In genomic region chr12:112013601-112014402, GRCh38 we compare ENCODE assay signal across 8 cellular contexts. TPM values are rescaled to one million over a fixed set of nuclear protein-coding genes. Genes with fewer than 3 reads are reported as not detected.
A peak's percentile ranks its signal among the peaks of the same experiment; 100 is the strongest.
DNase-seq lines count a peak whose midpoint lies in the region; ATAC-seq and TF ChIP-seq lines count a peak whose summit lies in the region.

No MANE protein-coding gene starts in this region.

- intact Hi-C loops in dorsolateral prefrontal cortex (cut with DNase I) (loop anchor here (2.0 to 10.0 kb wide), 7 partner anchors 111 to 371 kb away; partner anchors contain the start of genes HECTD4 (in 2 of the 2), MAPKAPK5 (in 2 of the 2), ACAD10 (in 1 of the 2) and BRAP (in 1 of the 2)), lower lobe of right lung (cut with DNase I) (no loop called here)

- peaks cover 23% of the 10 kb centered on the region for H3K36me3 ChIP-seq in lower lobe of right lung

- H3K27ac ChIP-seq in dorsolateral prefrontal cortex: peak overlapping the region; percentile 54 to 99 (median 94)
- H3K27ac ChIP-seq in lower lobe of right lung: peak overlapping the region; percentile 91

- no peaks in the 10 kb centered on the region for H3K9me3 ChIP-seq in lower lobe of right lung

- peak in 8 of 56 donors; percentile 1 to 22 (median 6) for TF ChIP-seq CTCF in dorsolateral prefrontal cortex (IDR thresholded peaks at IDR 0.05 in 54 of 56, conservative IDR thresholded peaks at IDR 0.05 in 2 of 56; ENCODE audit: low read depth in 1 of 56, partially characterized antibody in 56 of 56)
- no peak for TF ChIP-seq CTCF in lower lobe of right lung (IDR thresholded peaks at IDR 0.05)

- ATAC-seq in HG03196 (IDR thresholded peaks at IDR 0.05; ENCODE audit: unreplicated experiment) (peak; percentile 26), lower lobe of right lung (peak; percentile 64 to 69)

- H3K27me3 ChIP-seq in dorsolateral prefrontal cortex (no peaks in the 10 kb centered on the region), lower lobe of right lung (ENCODE audit: low read depth) (no peaks in the 10 kb centered on the region)

- H3K4me3 ChIP-seq in dorsolateral prefrontal cortex (peak overlapping the region; percentile 50 to 100 (median 95)), lower lobe of right lung (peak overlapping the region; percentile 95)

- DNase-seq in NCI-H187 (lab: John Stamatoyannopoulos, UW) (peak; percentile 54 to 60), NCI-H187 treated with DMSO at 0.1 percent for 48 hours (lab: John Stamatoyannopoulos, UW) (no peak), NCI-H510A treated with DMSO at 0.1 percent for 48 hours (lab: John Stamatoyannopoulos, UW) (peak; percentile 85), dorsolateral prefrontal cortex (peak; percentile 31 to 79 (median 58)), lower lobe of right lung (peak; percentile 81)
- peak; percentile 68 for DNase-seq in activated CD4-positive, alpha-beta T cell treated with anti-CD3 and anti-CD28 coated beads, Interleukin-2, amount 50 U/mL, for 1 hour
- peak; percentile 31 to 56 (median 47) for DNase-seq in stimulated activated CD4-positive, alpha-beta T cell treated with anti-CD3 and anti-CD28 coated beads, TNF-alpha, amount 100 ng/mL, for 4 hours (ENCODE audit: low read depth in 3 of 3)

- peaks cover 38% of the 10 kb centered on the region for H3K4me1 ChIP-seq in lower lobe of right lung

RNA-seq across cellular contexts. Expression of gene ERP29, which starts 0.6 kb away (rescaled TPM):
- total RNA-seq in dorsolateral prefrontal cortex: 10 to 100 TPM; 31.1 to 63.4 (median 46.7) TPM
- 152 TPM for total RNA-seq in lower lobe of right lung

RNA-seq across cellular contexts. Expression of gene TMEM116, which starts 0.8 kb away (rescaled TPM):
- 10 to 100 TPM; 13.7 to 34.8 (median 21.9) TPM for total RNA-seq in dorsolateral prefrontal cortex
- total RNA-seq in lower lobe of right lung: 21.1 TPM
